26 cellular contexts compared by ENCODE assay signal in genomic region chr4:152571296-152571695, GRCh38.
"Had no signal": no experiment of that assay in that cellular context is flagged by ENCODE, and none has a peak within 500 bp of the region (broad histone marks: within the 10 kb centered on the region; RNA-seq: fewer than 3 reads in every experiment).

No MANE protein-coding gene starts in this region.

- ATAC-seq: effector memory CD8-positive, alpha-beta T cell; foreskin keratinocyte; gastroesophageal sphincter; heart left ventricle; left cardiac atrium; left lung; left ventricle myocardium superior; lower lobe of right lung; mucosa of descending colon; naive thymus-derived CD8-positive, alpha-beta T cell had no signal

- DNase-seq: colonic mucosa; cortex of kidney; effector CD8-positive, alpha-beta T cell; effector memory CD8-positive, alpha-beta T cell; endodermal cell; erythroblast; foreskin keratinocyte; heart left ventricle; hypothalamus; left cardiac atrium; left lung; left ventricle myocardium superior; lower lobe of right lung; mesenchymal stem cell; mucosa of descending colon; naive B cell; naive thymus-derived CD8-positive, alpha-beta T cell had no signal

- H3K27ac Mint-ChIP-seq: dendritic cell treated with granulocyte-macrophage colony-stimulating factor and Interleukin-4, amounts not matched to agents 40 ng/mL and 50 ng/mL, for 4 days; endodermal cell; mesothelial cell of epicardium; naive B cell; naive thymus-derived CD8-positive, alpha-beta T cell had no signal

- H3K4me3 ChIP-seq: colonic mucosa, esophagus muscularis mucosa, gastroesophageal sphincter, heart left ventricle, hepatocyte, left lung, lower lobe of right lung, mucosa of descending colon had no signal

- H3K36me3 Mint-ChIP-seq: mesothelial cell of epicardium; naive B cell; naive thymus-derived CD8-positive, alpha-beta T cell had no signal

- H3K4me3 Mint-ChIP-seq: dendritic cell treated with granulocyte-macrophage colony-stimulating factor and Interleukin-4, amounts not matched to agents 40 ng/mL and 50 ng/mL, for 4 days; effector memory CD8-positive, alpha-beta T cell; endodermal cell; mesothelial cell of epicardium; naive B cell; naive thymus-derived CD8-positive, alpha-beta T cell had no signal

- H3K4me1 Mint-ChIP-seq: endodermal cell had no signal

- FAIRE-seq: endometrium, frontal cortex, islet of Langerhans, keratinocyte had no signal

- H3K9me3 Mint-ChIP-seq: dendritic cell treated with granulocyte-macrophage colony-stimulating factor and Interleukin-4, amounts not matched to agents 40 ng/mL and 50 ng/mL, for 4 days; effector memory CD8-positive, alpha-beta T cell; endodermal cell; naive B cell; naive thymus-derived CD8-positive, alpha-beta T cell had no signal
